In the genomic region with DNA sequence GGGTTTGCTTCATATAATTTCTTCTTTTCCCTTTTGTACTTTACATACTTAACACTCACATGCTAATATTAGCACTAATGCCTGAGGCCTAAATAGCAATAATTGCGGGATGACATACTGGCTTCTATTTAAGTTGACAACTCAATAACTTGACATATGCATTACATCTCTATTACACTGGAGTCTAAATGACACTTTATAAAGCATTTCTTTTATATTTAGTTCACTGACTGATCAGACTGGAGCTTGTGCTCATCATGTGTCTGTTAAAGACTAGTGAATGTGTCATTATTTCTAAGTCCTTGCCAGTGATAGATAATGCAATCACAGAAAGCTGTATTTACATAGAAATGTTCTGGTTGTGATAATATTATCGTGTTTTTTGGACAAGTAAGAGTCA, we compare ENCODE assay signal across 22 cellular contexts.
"Had no signal": no experiment of that assay in that cellular context is flagged by ENCODE, and none has a peak within 500 bp of the region (broad histone marks: within the 10 kb centered on the region; RNA-seq: fewer than 3 reads in every experiment).

No MANE protein-coding gene starts in this region.

- H3K36me3 Mint-ChIP-seq: memory B cell, naive B cell, neural progenitor cell had no signal

- H3K79me2 ChIP-seq: parathyroid adenoma had no signal

- H3K4me1 ChIP-seq: gastrocnemius medialis, neural progenitor cell, parathyroid adenoma, right lobe of liver, stomach, thyroid gland had no signal

- H3K9ac ChIP-seq: neural progenitor cell, parathyroid adenoma had no signal

- DNase-seq: cortex of kidney; effector memory CD8-positive, alpha-beta T cell; gastrocnemius medialis; head of caudate nucleus; mucosa of descending colon; naive B cell; right lobe of liver; stimulated activated CD4-positive, alpha-beta T cell treated with anti-CD3 and anti-CD28 coated beads, Interleukin-12 subunit alpha, Interleukin-12 subunit beta, amount 100 ng/mL, for 4 hours; stimulated activated CD4-positive, alpha-beta T cell treated with anti-CD3 and anti-CD28 coated beads, Interleukin-1b, Interleukin-23, amount 100 ng/mL, for 48 hours; stimulated activated CD4-positive, alpha-beta T cell treated with anti-CD3 and anti-CD28 coated beads, Interleukin-4, amount 100 ng/mL, for 1 hour; stimulated activated CD8-positive, alpha-beta memory T cell treated with anti-CD3 and anti-CD28 coated beads, Interleukin-4, amount 100 ng/mL, for 48 hours; stimulated activated naive CD4-positive, alpha-beta T cell; stomach; thyroid gland; trophoblast cell had no signal

- H3K27me3 Mint-ChIP-seq: effector memory CD8-positive, alpha-beta T cell; memory B cell; naive B cell; natural killer cell treated with Interleukin-12 subunit alpha and Interleukin-12 subunit beta and Interleukin-15 and Interleukin-18, amount 100 ng/mL, for 72 hours; progenitor cell of endocrine pancreas had no signal

- H3K4me3 ChIP-seq: gastrocnemius medialis, lung, mucosa of descending colon, neural progenitor cell, right lobe of liver, smooth muscle cell, stomach, thyroid gland had no signal

- H3K9me3 ChIP-seq: gastrocnemius medialis, mucosa of descending colon, right lobe of liver, stomach, thyroid gland had no signal

- ATAC-seq: effector memory CD8-positive, alpha-beta T cell; gastrocnemius medialis; mucosa of descending colon; natural killer cell treated with Interleukin-12 subunit alpha and Interleukin-12 subunit beta and Interleukin-15 and Interleukin-18, amount 100 ng/mL, for 72 hours; right lobe of liver had no signal

- H3K27ac Mint-ChIP-seq: effector memory CD8-positive, alpha-beta T cell; memory B cell; naive B cell; natural killer cell treated with Interleukin-12 subunit alpha and Interleukin-12 subunit beta and Interleukin-15 and Interleukin-18, amount 100 ng/mL, for 72 hours; neural progenitor cell; progenitor cell of endocrine pancreas had no signal

- H3K4me2 ChIP-seq: neural progenitor cell, smooth muscle cell had no signal

- H3K4me1 Mint-ChIP-seq: memory B cell, naive B cell had no signal

- H3K9me3 Mint-ChIP-seq: naive B cell, neural progenitor cell had no signal

- H3K27ac ChIP-seq: gastrocnemius medialis, neural progenitor cell, parathyroid adenoma, right lobe of liver, stomach, thyroid gland had no signal

- H2AFZ ChIP-seq: neural progenitor cell, parathyroid adenoma had no signal

- H3K4me3 Mint-ChIP-seq: effector memory CD8-positive, alpha-beta T cell; memory B cell; naive B cell; natural killer cell treated with Interleukin-12 subunit alpha and Interleukin-12 subunit beta and Interleukin-15 and Interleukin-18, amount 100 ng/mL, for 72 hours; neural progenitor cell had no signal

- H3K36me3 ChIP-seq: gastrocnemius medialis, neural progenitor cell, right lobe of liver, stomach, thyroid gland had no signal

- H3K27me3 ChIP-seq: gastrocnemius medialis, neural progenitor cell, right lobe of liver, stomach, thyroid gland had no signal
